ENCODE assay signal across 1 cellular context in the genomic region with DNA sequence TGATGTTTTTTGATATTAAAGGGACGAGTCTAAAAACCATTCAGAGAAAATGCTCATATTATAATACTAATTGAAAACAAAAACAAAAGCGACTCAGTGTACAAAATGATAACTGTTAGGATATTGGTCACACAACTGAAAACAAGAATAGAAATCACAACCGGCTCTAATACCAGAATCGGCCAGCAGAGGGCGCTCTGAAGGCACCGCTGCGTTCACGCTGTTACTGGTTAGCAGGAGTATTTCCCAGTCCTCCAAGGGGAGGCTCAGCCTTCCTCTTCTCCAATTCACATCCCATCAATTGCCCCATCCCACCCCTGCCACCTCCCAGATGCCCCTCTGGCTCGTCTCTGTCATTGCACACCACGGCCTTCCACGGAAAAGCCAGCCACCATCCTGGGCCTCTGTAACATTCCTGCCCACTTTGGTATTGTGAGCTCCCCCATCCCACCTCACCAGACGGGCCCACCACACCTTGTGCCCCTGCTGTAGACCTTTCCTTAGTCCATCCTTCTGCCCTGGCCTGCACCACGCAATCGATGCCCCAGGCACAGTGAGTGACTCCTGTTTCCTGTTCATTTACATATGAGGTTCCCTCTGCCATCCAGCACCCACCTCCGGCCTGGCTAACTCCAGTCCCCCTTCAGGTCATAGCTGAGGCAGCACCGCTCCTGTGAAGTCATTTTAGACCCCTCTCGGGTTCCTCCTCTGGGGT.
A peak's percentile ranks its signal among the peaks of the same experiment; 100 is the strongest.
TF ChIP-seq lines count a peak whose summit lies in the region.

No MANE protein-coding gene starts in this region.

TF ChIP-seq in HepG2, 621 proteins besides CTCF, POLR2A, EP300 and RAD21 (continued from another document):
- TF ChIP-seq, protein P1, sequence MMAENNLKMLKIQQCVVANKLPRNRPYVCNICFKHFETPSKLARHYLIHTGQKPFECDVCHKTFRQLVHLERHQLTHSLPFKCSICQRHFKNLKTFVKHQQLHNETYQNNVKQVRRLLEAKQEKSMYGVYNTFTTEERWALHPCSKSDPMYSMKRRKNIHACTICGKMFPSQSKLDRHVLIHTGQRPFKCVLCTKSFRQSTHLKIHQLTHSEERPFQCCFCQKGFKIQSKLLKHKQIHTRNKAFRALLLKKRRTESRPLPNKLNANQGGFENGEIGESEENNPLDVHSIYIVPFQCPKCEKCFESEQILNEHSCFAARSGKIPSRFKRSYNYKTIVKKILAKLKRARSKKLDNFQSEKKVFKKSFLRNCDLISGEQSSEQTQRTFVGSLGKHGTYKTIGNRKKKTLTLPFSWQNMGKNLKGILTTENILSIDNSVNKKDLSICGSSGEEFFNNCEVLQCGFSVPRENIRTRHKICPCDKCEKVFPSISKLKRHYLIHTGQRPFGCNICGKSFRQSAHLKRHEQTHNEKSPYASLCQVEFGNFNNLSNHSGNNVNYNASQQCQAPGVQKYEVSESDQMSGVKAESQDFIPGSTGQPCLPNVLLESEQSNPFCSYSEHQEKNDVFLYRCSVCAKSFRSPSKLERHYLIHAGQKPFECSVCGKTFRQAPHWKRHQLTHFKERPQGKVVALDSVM (CRISPR knock-in tag; IDR thresholded peaks at IDR 0.05) = 0 out of 2 replicates have a peak, but pooled peaks have one; percentile 23
- TF ChIP-seq, protein P2, sequence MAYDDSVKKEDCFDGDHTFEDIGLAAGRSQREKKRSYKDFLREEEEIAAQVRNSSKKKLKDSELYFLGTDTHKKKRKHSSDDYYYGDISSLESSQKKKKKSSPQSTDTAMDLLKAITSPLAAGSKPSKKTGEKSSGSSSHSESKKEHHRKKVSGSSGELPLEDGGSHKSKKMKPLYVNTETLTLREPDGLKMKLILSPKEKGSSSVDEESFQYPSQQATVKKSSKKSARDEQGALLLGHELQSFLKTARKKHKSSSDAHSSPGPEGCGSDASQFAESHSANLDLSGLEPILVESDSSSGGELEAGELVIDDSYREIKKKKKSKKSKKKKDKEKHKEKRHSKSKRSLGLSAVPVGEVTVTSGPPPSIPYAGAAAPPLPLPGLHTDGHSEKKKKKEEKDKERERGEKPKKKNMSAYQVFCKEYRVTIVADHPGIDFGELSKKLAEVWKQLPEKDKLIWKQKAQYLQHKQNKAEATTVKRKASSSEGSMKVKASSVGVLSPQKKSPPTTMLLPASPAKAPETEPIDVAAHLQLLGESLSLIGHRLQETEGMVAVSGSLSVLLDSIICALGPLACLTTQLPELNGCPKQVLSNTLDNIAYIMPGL (CRISPR knock-in tag; IDR thresholded peaks at IDR 0.05; ENCODE audit: borderline replicate concordance in 1 of 2, low read depth in 1 of 2) = peak in 1 of 2 experiments; percentile 17; a peak in 1 of 4 replicates
- TF ChIP-seq SAFB2 (CRISPR knock-in tag; IDR thresholded peaks at IDR 0.05; ENCODE audit: borderline replicate concordance, low read depth) = no peak
- TF ChIP-seq, protein P3, sequence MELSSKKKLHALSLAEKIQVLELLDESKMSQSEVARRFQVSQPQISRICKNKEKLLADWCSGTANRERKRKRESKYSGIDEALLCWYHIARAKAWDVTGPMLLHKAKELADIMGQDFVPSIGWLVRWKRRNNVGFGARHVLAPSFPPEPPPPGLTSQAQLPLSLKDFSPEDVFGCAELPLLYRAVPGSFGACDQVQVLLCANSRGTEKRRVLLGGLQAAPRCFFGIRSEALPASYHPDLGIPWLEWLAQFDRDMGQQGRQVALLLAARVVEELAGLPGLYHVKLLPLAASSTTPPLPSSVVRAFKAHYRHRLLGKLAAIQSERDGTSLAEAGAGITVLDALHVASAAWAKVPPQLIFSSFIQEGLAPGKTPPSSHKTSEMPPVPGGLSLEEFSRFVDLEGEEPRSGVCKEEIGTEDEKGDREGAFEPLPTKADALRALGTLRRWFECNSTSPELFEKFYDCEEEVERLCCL (CRISPR knock-in tag; IDR thresholded peaks at IDR 0.05; ENCODE audit: borderline replicate concordance) = no peak
- no peak for TF ChIP-seq ZNF800 (CRISPR knock-in tag; IDR thresholded peaks at IDR 0.05)
- no peak for TF ChIP-seq DPF2 (CRISPR knock-in tag; IDR thresholded peaks at IDR 0.05; ENCODE audit: borderline replicate concordance, low read depth)
- no peak for TF ChIP-seq U2AF1 (optimal IDR thresholded peaks at IDR 0.05; ENCODE audit: low read depth, low read length)
- peak; percentile 77; the same call in 1 of the 2 replicates for TF ChIP-seq SMC3 (IDR thresholded peaks at IDR 0.05; ENCODE audit: low read length)
- peak; percentile 67 for TF ChIP-seq STAG1 (CRISPR knock-in tag; IDR thresholded peaks at IDR 0.05)
